In genomic region chr3:100454684-100455083, GRCh38 we compare ENCODE assay signal across 1 cellular context.
A peak's percentile ranks its signal among the peaks of the same experiment; 100 is the strongest.
TF ChIP-seq lines count a peak whose summit lies in the region.

No MANE protein-coding gene starts in this region.

TF ChIP-seq in K562, 482 proteins besides CTCF, POLR2A, EP300 and RAD21:
- TF ChIP-seq SAFB (IDR thresholded peaks at IDR 0.05; ENCODE audit: borderline replicate concordance, low read depth, low read length), result no peak
- TF ChIP-seq RFX5 (IDR thresholded peaks at IDR 0.05; ENCODE audit: low read depth, low read length), result no peak
- TF ChIP-seq SP2 (IDR thresholded peaks at IDR 0.05; ENCODE audit: extremely low read depth, low read depth, low read length, poor library complexity, severe bottlenecking), result no peak
- TF ChIP-seq BHLHE40 (IDR thresholded peaks at IDR 0.05; ENCODE audit: low read length), result peak; percentile 43; the same call in 1 of the 2 replicates
- no peak for TF ChIP-seq KAT2B (IDR thresholded peaks at IDR 0.05; ENCODE audit: low read depth, low read length)
- TF ChIP-seq USF2 (CRISPR knock-in tag; IDR thresholded peaks at IDR 0.05), result peak; percentile 28; the same call in 1 of the 2 replicates
- TF ChIP-seq ZFP1 (CRISPR knock-in tag; IDR thresholded peaks at IDR 0.05), result no peak
- TF ChIP-seq, protein P1, sequence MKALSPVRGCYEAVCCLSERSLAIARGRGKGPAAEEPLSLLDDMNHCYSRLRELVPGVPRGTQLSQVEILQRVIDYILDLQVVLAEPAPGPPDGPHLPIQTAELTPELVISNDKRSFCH (CRISPR knock-in tag; IDR thresholded peaks at IDR 0.05), result no peak
- TF ChIP-seq, protein P1 (tag; IDR thresholded peaks at IDR 0.05), result no peak
- no peak for TF ChIP-seq E2F3 (CRISPR knock-in tag; IDR thresholded peaks at IDR 0.05)
- TF ChIP-seq CBFA2T3 (IDR thresholded peaks at IDR 0.05), result peak; percentile 44
- TF ChIP-seq THRA (IDR thresholded peaks at IDR 0.05), result no peak
- no peak for TF ChIP-seq SMARCB1 (IDR thresholded peaks at IDR 0.05; ENCODE audit: insufficient read length, low read depth)
- TF ChIP-seq MXD1 (CRISPR knock-in tag; IDR thresholded peaks at IDR 0.05; ENCODE audit: borderline replicate concordance, poor library complexity, severe bottlenecking), result no peak
- TF ChIP-seq NR2C1 (IDR thresholded peaks at IDR 0.05), result no peak
- 0 out of 2 replicates have a peak, but pooled peaks have one; percentile 20 for TF ChIP-seq NR2C1 (tag; IDR thresholded peaks at IDR 0.05)
- no peak for TF ChIP-seq U2AF2 (optimal IDR thresholded peaks at IDR 0.05; ENCODE audit: low read depth, low read length)
- no peak for TF ChIP-seq HMG20A (CRISPR knock-in tag; conservative IDR thresholded peaks at IDR 0.05)
- 0 out of 2 replicates have a peak, but pooled peaks have one; percentile 23 for TF ChIP-seq HMBOX1 (IDR thresholded peaks at IDR 0.05)
- TF ChIP-seq, protein P2, sequence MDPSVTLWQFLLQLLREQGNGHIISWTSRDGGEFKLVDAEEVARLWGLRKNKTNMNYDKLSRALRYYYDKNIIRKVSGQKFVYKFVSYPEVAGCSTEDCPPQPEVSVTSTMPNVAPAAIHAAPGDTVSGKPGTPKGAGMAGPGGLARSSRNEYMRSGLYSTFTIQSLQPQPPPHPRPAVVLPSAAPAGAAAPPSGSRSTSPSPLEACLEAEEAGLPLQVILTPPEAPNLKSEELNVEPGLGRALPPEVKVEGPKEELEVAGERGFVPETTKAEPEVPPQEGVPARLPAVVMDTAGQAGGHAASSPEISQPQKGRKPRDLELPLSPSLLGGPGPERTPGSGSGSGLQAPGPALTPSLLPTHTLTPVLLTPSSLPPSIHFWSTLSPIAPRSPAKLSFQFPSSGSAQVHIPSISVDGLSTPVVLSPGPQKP (CRISPR knock-in tag; IDR thresholded peaks at IDR 0.05), result no peak
- TF ChIP-seq ZNF175 (CRISPR knock-in tag; IDR thresholded peaks at IDR 0.05; ENCODE audit: low read depth), result no peak
- TF ChIP-seq STAT5B (CRISPR knock-in tag; IDR thresholded peaks at IDR 0.05), result no peak
- TF ChIP-seq CEBPZ (IDR thresholded peaks at IDR 0.05; ENCODE audit: borderline replicate concordance, low read depth, low read length), result no peak
- TF ChIP-seq CBFA2T2 (conservative IDR thresholded peaks at IDR 0.05), result no peak
- TF ChIP-seq RBM39 (optimal IDR thresholded peaks at IDR 0.05; ENCODE audit: low read depth, low read length), result no peak
- no peak for TF ChIP-seq SIN3A (IDR thresholded peaks at IDR 0.05; ENCODE audit: borderline replicate concordance in 2 of 2, control insufficient read depth in 1 of 2, low read depth in 2 of 2, low read length in 2 of 2)
- no peak for TF ChIP-seq CGGBP1 (CRISPR knock-in tag; IDR thresholded peaks at IDR 0.05)
- TF ChIP-seq ARID1B (IDR thresholded peaks at IDR 0.05), result 0 out of 2 replicates have a peak, but pooled peaks have one; percentile 21
- TF ChIP-seq ZNF134 (CRISPR knock-in tag; conservative IDR thresholded peaks at IDR 0.05), result peak; percentile 89
- TF ChIP-seq ZNF699 (CRISPR knock-in tag; IDR thresholded peaks at IDR 0.05; ENCODE audit: insufficient replicate concordance), result no peak
- TF ChIP-seq RB1 (IDR thresholded peaks at IDR 0.05; ENCODE audit: low read depth), result no peak
- TF ChIP-seq MCM3 (IDR thresholded peaks at IDR 0.05), result no peak
- no peak for TF ChIP-seq GATAD2A (IDR thresholded peaks at IDR 0.05)
- TF ChIP-seq, protein P3, sequence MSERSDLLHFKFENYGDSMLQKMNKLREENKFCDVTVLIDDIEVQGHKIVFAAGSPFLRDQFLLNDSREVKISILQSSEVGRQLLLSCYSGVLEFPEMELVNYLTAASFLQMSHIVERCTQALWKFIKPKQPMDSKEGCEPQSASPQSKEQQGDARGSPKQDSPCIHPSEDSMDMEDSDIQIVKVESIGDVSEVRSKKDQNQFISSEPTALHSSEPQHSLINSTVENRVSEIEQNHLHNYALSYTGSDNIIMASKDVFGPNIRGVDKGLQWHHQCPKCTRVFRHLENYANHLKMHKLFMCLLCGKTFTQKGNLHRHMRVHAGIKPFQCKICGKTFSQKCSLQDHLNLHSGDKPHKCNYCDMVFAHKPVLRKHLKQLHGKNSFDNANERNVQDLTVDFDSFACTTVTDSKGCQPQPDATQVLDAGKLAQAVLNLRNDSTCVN (CRISPR knock-in tag; IDR thresholded peaks at IDR 0.05), result no peak
- no peak for TF ChIP-seq SRF (CRISPR knock-in tag; IDR thresholded peaks at IDR 0.05)
- no peak for TF ChIP-seq ZNF75A (CRISPR knock-in tag; IDR thresholded peaks at IDR 0.05)
- TF ChIP-seq CEBPB (tag; IDR thresholded peaks at IDR 0.05), result peak; percentile 53; the same call in 1 of the 2 replicates
- no peak for TF ChIP-seq ZNF830 (CRISPR knock-in tag; IDR thresholded peaks at IDR 0.05)
- TF ChIP-seq CAMTA2 (CRISPR knock-in tag; conservative IDR thresholded peaks at IDR 0.05), result no peak
- no peak for TF ChIP-seq ZNF583 (CRISPR knock-in tag; IDR thresholded peaks at IDR 0.05)
- TF ChIP-seq RAD51 (IDR thresholded peaks at IDR 0.05; ENCODE audit: borderline replicate concordance, low read depth), result peak; percentile 27; the same call in 1 of the 2 replicates
- no peak for TF ChIP-seq YBX1 (IDR thresholded peaks at IDR 0.05)
- no peak for TF ChIP-seq HOXB6 (CRISPR knock-in tag; IDR thresholded peaks at IDR 0.05; ENCODE audit: borderline replicate concordance)
- no peak for TF ChIP-seq ZHX1 (conservative IDR thresholded peaks at IDR 0.05; ENCODE audit: low read length)
- TF ChIP-seq, protein P4, sequence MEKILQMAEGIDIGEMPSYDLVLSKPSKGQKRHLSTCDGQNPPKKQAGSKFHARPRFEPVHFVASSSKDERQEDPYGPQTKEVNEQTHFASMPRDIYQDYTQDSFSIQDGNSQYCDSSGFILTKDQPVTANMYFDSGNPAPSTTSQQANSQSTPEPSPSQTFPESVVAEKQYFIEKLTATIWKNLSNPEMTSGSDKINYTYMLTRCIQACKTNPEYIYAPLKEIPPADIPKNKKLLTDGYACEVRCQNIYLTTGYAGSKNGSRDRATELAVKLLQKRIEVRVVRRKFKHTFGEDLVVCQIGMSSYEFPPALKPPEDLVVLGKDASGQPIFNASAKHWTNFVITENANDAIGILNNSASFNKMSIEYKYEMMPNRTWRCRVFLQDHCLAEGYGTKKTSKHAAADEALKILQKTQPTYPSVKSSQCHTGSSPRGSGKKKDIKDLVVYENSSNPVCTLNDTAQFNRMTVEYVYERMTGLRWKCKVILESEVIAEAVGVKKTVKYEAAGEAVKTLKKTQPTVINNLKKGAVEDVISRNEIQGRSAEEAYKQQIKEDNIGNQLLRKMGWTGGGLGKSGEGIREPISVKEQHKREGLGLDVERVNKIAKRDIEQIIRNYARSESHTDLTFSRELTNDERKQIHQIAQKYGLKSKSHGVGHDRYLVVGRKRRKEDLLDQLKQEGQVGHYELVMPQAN (IDR thresholded peaks at IDR 0.05; ENCODE audit: borderline replicate concordance), result no peak
- TF ChIP-seq PPARD (CRISPR knock-in tag; IDR thresholded peaks at IDR 0.05), result no peak
- TF ChIP-seq PHF21A (IDR thresholded peaks at IDR 0.05; ENCODE audit: borderline replicate concordance, low read depth), result no peak
- TF ChIP-seq ELF1 (tag; IDR thresholded peaks at IDR 0.05), result no peak
- TF ChIP-seq MEIS2 (IDR thresholded peaks at IDR 0.05; ENCODE audit: partially characterized antibody), result no peak
TF ChIP-seq in K562: peak in this region for 9.
